In the genomic region with DNA sequence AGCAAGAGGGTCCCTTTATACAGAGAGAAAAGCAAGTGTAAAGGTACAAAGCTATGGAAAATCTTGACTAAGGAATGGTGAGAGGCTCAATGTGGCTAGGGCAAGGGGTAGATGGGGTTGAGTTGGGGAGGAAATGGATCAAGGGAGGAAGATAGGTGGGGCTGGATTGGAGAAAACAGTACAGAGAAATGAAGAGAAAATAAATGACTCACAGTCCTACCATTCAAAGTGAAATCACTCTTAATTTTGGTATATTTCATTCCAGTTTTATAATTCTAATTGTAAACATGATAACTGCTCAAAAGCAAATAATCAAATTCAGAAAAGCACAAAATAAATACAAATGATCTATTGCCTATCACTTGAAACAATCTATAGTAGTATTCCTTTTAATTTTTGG, we compare ENCODE assay signal across 19 cellular contexts. TPM values are rescaled to one million over a fixed set of nuclear protein-coding genes. Genes with fewer than 3 reads are reported as not detected.
"Had no signal": no experiment of that assay in that cellular context is flagged by ENCODE, and none has a peak within 500 bp of the region (broad histone marks: within the 10 kb centered on the region; RNA-seq: fewer than 3 reads in every experiment).

No MANE protein-coding gene starts in this region.

- DNase-seq: activated CD4-positive, alpha-beta T cell treated with anti-CD3 and anti-CD28 coated beads, Interleukin-2, amount 50 U/mL, for 1 hour; aorta; effector memory CD4-positive, alpha-beta T cell; foreskin keratinocyte; left ventricle myocardium inferior; mucosa of descending colon; natural killer cell; occipital lobe; right cardiac atrium; small intestine; stimulated activated CD4-positive, alpha-beta T cell treated with anti-CD3 and anti-CD28 coated beads, Interleukin-4, amount 100 ng/mL, for 24 hours; stimulated activated naive CD4-positive, alpha-beta T cell treated with Interleukin-2 at 50 U/mL for 16 hours had no signal

- H3K9me3 Mint-ChIP-seq: activated naive CD4-positive, alpha-beta T cell treated with anti-CD3 and anti-CD28 coated beads, Interleukin-2, amount 50 U/mL, for 72 hours; dendritic cell treated with granulocyte-macrophage colony-stimulating factor and Interleukin-4, amounts not matched to agents 40 ng/mL and 50 ng/mL, for 4 days; memory B cell; natural killer cell; type B pancreatic cell had no signal

- H3K4me1 Mint-ChIP-seq: memory B cell, natural killer cell had no signal

- ATAC-seq: foreskin keratinocyte, mucosa of descending colon, natural killer cell, right cardiac atrium had no signal

- H3K27me3 Mint-ChIP-seq: dendritic cell treated with granulocyte-macrophage colony-stimulating factor and Interleukin-4, amounts not matched to agents 40 ng/mL and 50 ng/mL, for 4 days; memory B cell; type B pancreatic cell had no signal

- H3K27ac Mint-ChIP-seq: dendritic cell treated with granulocyte-macrophage colony-stimulating factor and Interleukin-4, amounts not matched to agents 40 ng/mL and 50 ng/mL, for 4 days; memory B cell; type B pancreatic cell had no signal

- H3K4me3 Mint-ChIP-seq: dendritic cell treated with granulocyte-macrophage colony-stimulating factor and Interleukin-4, amounts not matched to agents 40 ng/mL and 50 ng/mL, for 4 days; memory B cell; natural killer cell; type B pancreatic cell had no signal

RNA-seq across cellular contexts. Expression of a gene that starts 31.8 kb away (rescaled TPM):
- total RNA-seq: cerebellum, foreskin keratinocyte, kidney epithelial cell, occipital lobe had no signal

RNA-seq across cellular contexts. Expression of a gene that starts 33.5 kb away (rescaled TPM):
- total RNA-seq: foreskin keratinocyte, kidney epithelial cell, left ventricle myocardium inferior, occipital lobe, temporal lobe had no signal
